In the genomic region with DNA sequence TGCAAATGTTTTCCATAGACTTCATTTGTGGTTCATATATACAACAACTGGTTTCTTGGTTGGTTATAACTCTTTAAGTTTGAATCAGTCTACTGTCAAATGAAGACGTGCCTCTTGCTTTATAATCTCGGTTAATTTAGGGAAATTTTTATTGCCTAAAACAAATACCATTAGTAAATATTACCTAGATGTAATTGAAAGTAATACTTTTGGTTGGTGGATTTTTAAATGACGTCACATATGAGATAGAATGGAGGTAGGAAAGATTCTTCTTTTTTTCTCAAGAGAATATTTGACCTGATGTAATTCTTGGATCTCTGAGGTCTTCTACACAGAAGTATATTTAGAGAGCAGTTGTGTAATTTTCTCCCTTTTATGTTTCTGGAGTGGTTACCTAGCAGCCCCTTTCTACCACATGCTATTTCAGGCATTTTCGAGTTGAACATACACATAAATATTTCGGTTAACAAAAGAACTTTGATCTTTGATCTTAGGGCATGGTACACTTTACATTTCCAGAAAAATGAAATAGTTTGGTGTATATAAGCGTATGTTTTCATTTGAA, we compare ENCODE assay signal across 8 cellular contexts. TPM values are rescaled to one million over a fixed set of nuclear protein-coding genes. Genes with fewer than 3 reads are reported as not detected.
DNase-seq lines count a peak whose midpoint lies in the region; ATAC-seq, FAIRE-seq and TF ChIP-seq lines count a peak whose summit lies in the region.

No MANE protein-coding gene starts in this region.

- H3K36me3 ChIP-seq in SK-N-SH (replicated peaks in 1 of 2; ENCODE audit: control insufficient read depth in 1 of 2, insufficient read depth in 2 of 2, low read length in 1 of 2), result peaks cover 0 to 10% of the 10 kb centered on the region in 2 experiments
- H3K36me3 ChIP-seq in K562 (ENCODE audit: control insufficient read depth, insufficient read depth, low read length), result no peaks in the 10 kb centered on the region
- H3K36me3 ChIP-seq in HepG2 (replicated peaks in 1 of 2; ENCODE audit: control insufficient read depth in 1 of 2, insufficient read depth in 2 of 2, low read length in 2 of 2), result no peaks in the 10 kb centered on the region
- H3K36me3 ChIP-seq in tibial nerve, result peaks cover 0 to 14% (median 0%) of the 10 kb centered on the region in 3 donors

- H3K27me3 ChIP-seq in SK-N-SH (ENCODE audit: insufficient read depth) (no peaks in the 10 kb centered on the region), K562 (ENCODE audit: control insufficient read depth in 2 of 2, insufficient read depth in 2 of 2, low read length in 2 of 2) (no peaks in the 10 kb centered on the region), HepG2 (ENCODE audit: control insufficient read depth in 1 of 2, insufficient read depth in 2 of 2, low read length in 2 of 2) (no peaks in the 10 kb centered on the region), tibial nerve (no peaks in the 10 kb centered on the region)

- ATAC-seq in SK-N-SH treated with all-trans-retinoic acid at 6 μM for 48 hours (no peak), K562 (peak; percentile 47), HepG2 (no peak)

- peaks cover 0 to 6% of the 10 kb centered on the region in 2 experiments; a peak in 2 of 4 replicates for H3K4me1 ChIP-seq in SK-N-SH (ENCODE audit: control insufficient read depth in 1 of 2, insufficient read depth in 2 of 2, low read depth in 1 of 2, low read length in 1 of 2)
- H3K4me1 ChIP-seq in K562 (replicated peaks in 1 of 2; ENCODE audit: control insufficient read depth in 2 of 2, insufficient read depth in 2 of 2, low read length in 2 of 2), result no peaks in the 10 kb centered on the region; a peak in 1 of 5 replicates
- H3K4me1 ChIP-seq in HepG2 (ENCODE audit: insufficient read depth, low read length), result peaks cover 19% of the 10 kb centered on the region; the same call in 1 of the 2 replicates
- H3K4me1 ChIP-seq in tibial nerve, result peaks cover 0 to 31% (median 1%) of the 10 kb centered on the region in 4 donors

- H3K4me2 ChIP-seq in SK-N-SH (peak overlapping the region; percentile 72; the same call in 1 of the 2 replicates), K562 (ENCODE audit: insufficient read depth, low read length) (peak overlapping the region; percentile 18), HepG2 (ENCODE audit: low read depth, low read length) (peak overlapping the region; percentile 21)

- TF ChIP-seq RAD21 in SK-N-SH (IDR thresholded peaks at IDR 0.05; ENCODE audit: low read length), result no peak
- TF ChIP-seq RAD21 in K562 (CRISPR knock-in tag; conservative IDR thresholded peaks at IDR 0.05 in 1 of 2, IDR thresholded peaks at IDR 0.05 in 1 of 2), result no peak
- no peak for TF ChIP-seq RAD21 in HepG2 (CRISPR knock-in tag; IDR thresholded peaks at IDR 0.05)

- POLR2A ChIA-PET in SK-N-SH (lab: Yijun Ruan, JAX) (no interaction called here), K562 (lab: Yijun Ruan, JAX) (no interaction called here), HepG2 (lab: Yijun Ruan, JAX) (no interaction called here)

- no peak for TF ChIP-seq POLR2A in H54 (IDR thresholded peaks at IDR 0.05; ENCODE audit: low read depth, low read length)
- TF ChIP-seq POLR2A in K562 (conservative IDR thresholded peaks at IDR 0.05), result no peak
- TF ChIP-seq POLR2A in HepG2 (IDR thresholded peaks at IDR 0.05; ENCODE audit: insufficient read depth in 1 of 2, low read depth in 2 of 2, low read length in 2 of 2), result no peak
- TF ChIP-seq POLR2A in tibial nerve (IDR thresholded peaks at IDR 0.05), result no peak

- TF ChIP-seq CTCF in SK-N-SH (IDR thresholded peaks at IDR 0.05) (no peak), K562 (IDR thresholded peaks at IDR 0.05 in 2 of 3, conservative IDR thresholded peaks at IDR 0.05 in 1 of 3; ENCODE audit: insufficient read depth in 2 of 3, low read depth in 1 of 3, low read length in 3 of 3) (no peak), HepG2 (CRISPR knock-in tag; IDR thresholded peaks at IDR 0.05) (no peak), tibial nerve (IDR thresholded peaks at IDR 0.05) (no peak)

- DNase-seq in SK-N-SH (no peak), H54 (ENCODE audit: insufficient read length, low spot score) (no peak), NCI-H2029 treated with DMSO at 0.1 percent for 48 hours (lab: John Stamatoyannopoulos, UW) (peak; percentile 31), K562 (ENCODE audit: extremely low read depth in 1 of 4, low spot score in 3 of 4) (peak in 1 of 4 experiments; percentile 9), HepG2 (ENCODE audit: low spot score) (peak; percentile 29), tibial nerve (ENCODE audit: low spot score in 2 of 2) (no peak), HuH-7 (ENCODE audit: low spot score) (no peak)

- intact Hi-C loops in K562 (cut with micrococcal nuclease), result loop anchor here (5.0 kb wide), 1 partner anchor 130 kb away; no protein-coding TSS in a partner anchor
- intact Hi-C loops in HepG2 (cut with micrococcal nuclease; ENCODE audit: unreplicated experiment), result loop anchor here (1.0 kb wide), 1 partner anchor 110 kb away; no protein-coding TSS in a partner anchor

- peaks cover 53% of the 10 kb centered on the region for H3K79me2 ChIP-seq in SK-N-SH (ENCODE audit: insufficient read depth)
- peaks cover 62% of the 10 kb centered on the region for H3K79me2 ChIP-seq in K562 (ENCODE audit: control insufficient read depth, insufficient read depth, low read length)
- no peaks in the 10 kb centered on the region for H3K79me2 ChIP-seq in HepG2 (ENCODE audit: insufficient read depth, low read length)

- H4K20me1 ChIP-seq in SK-N-SH (ENCODE audit: insufficient read depth) (no peaks in the 10 kb centered on the region), K562 (replicated peaks; ENCODE audit: control insufficient read depth, insufficient read depth, low read length) (no peaks in the 10 kb centered on the region), HepG2 (ENCODE audit: insufficient read depth, low read length) (no peaks in the 10 kb centered on the region)

- BruUV-seq in K562 (replicated peaks; lab: Mats Ljungman, UMichigan) (no TSS peak), HepG2 (replicated peaks; lab: Mats Ljungman, UMichigan) (no TSS peak)

- H2AFZ ChIP-seq in SK-N-SH (ENCODE audit: low read depth) (no peak overlapping the region), K562 (ENCODE audit: low read depth, low read length) (0 out of 2 replicates have a peak overlapping the region, but pooled peaks have one; percentile 0), HepG2 (ENCODE audit: low read length) (no peak overlapping the region)

- FAIRE-seq in H54 (lab: Jason Lieb, UNC) (peak; percentile 38), K562 (lab: Jason Lieb, UNC) (no peak), HepG2 (lab: Jason Lieb, UNC) (no peak)

- 83% methylated on average over 6 of the region's 6 CpGs for WGBS in SK-N-SH (ENCODE audit: low lambda C conversion rate)
- 26% methylated on average over 6 of the region's 6 CpGs for WGBS in K562 (ENCODE audit: insufficient coverage, low coverage, missing lambda C conversion rate)
- 34% methylated on average over 6 of the region's 6 CpGs for WGBS in HepG2 (ENCODE audit: low lambda C conversion rate)
- WGBS in tibial nerve, 2 donors, result 20 to 23% methylated on average over 6 of the region's 6 CpGs

- peaks cover 21% of the 10 kb centered on the region for H3F3A ChIP-seq in SK-N-SH (replicated peaks; ENCODE audit: insufficient read depth)

- no peaks in the 10 kb centered on the region for H3K9me2 ChIP-seq in SK-N-SH

- H3K9me3 ChIP-seq in SK-N-SH (no peaks in the 10 kb centered on the region), K562 (replicated peaks; ENCODE audit: control insufficient read depth, insufficient read depth, low read depth, low read length) (peaks cover 3% of the 10 kb centered on the region), HepG2 (ENCODE audit: low read length) (no peaks in the 10 kb centered on the region), tibial nerve (no peaks in the 10 kb centered on the region)

- CTCF ChIA-PET in SK-N-SH (lab: Yijun Ruan, JAX) (interaction anchor here (1.6 to 2.2 kb wide), 3 partner anchors 18 to 127 kb away, joined by 4 to 10 read pairs (median 8); no protein-coding TSS in a partner anchor), K562 (lab: Yijun Ruan, JAX; ENCODE audit: low intra/inter-chr PET ratio) (no interaction called here), HepG2 (lab: Yijun Ruan, JAX; ENCODE audit: low intra/inter-chr PET ratio, low total read pairs) (no interaction called here)

- H3K27ac ChIP-seq in SK-N-SH (ENCODE audit: low read depth in 2 of 2, low read length in 1 of 2) (no peak overlapping the region), K562 (ENCODE audit: extremely low read depth, low read depth, low read length) (peak overlapping the region; percentile 93; the same call in 2 of the 3 replicates), HepG2 (ENCODE audit: extremely low read length, insufficient read depth, low read length) (no peak overlapping the region), tibial nerve (peak overlapping the region; percentile 55 to 98 (median 94))

- no peak for TF ChIP-seq EP300 in SK-N-SH (IDR thresholded peaks at IDR 0.05; ENCODE audit: borderline replicate concordance in 1 of 2, low read depth in 1 of 2, low read length in 1 of 2)
- no peak for TF ChIP-seq EP300 in K562 (IDR thresholded peaks at IDR 0.05; ENCODE audit: low read length)
- no peak for TF ChIP-seq EP300 in HepG2 (IDR thresholded peaks at IDR 0.05; ENCODE audit: low read depth in 2 of 2, low read length in 2 of 2)
- TF ChIP-seq EP300 in HepG2 (CRISPR knock-in tag; IDR thresholded peaks at IDR 0.05; ENCODE audit: borderline replicate concordance), result no peak
- TF ChIP-seq EP300 in tibial nerve (IDR thresholded peaks at IDR 0.05), result no peak

- H3K4me3 ChIP-seq in SK-N-SH (ENCODE audit: low read depth in 2 of 2, low read length in 1 of 2) (peak overlapping the region in 1 of 2 experiments; percentile 91; a peak in 2 of 4 replicates), K562 (peak overlapping the region; percentile 41), HepG2 (replicated peaks in 1 of 3; ENCODE audit: insufficient read depth in 1 of 3, low read depth in 2 of 3, low read length in 3 of 3) (no peak overlapping the region; a peak in 1 of 6 replicates), tibial nerve (peak overlapping the region; percentile 50 to 81 (median 74))

- in situ Hi-C loops in K562 (cut with MboI) (loop anchor here (10.0 kb wide), 1 partner anchor 112 kb away; no protein-coding TSS in a partner anchor), HepG2 (cut with HindIII; ENCODE audit: extremely low pct_ligation_motif_present, low pct_unique_long_range_greater_than_20kb) (no loop called here)

- no peaks in the 10 kb centered on the region for H3K9me1 ChIP-seq in K562 (ENCODE audit: control insufficient read depth, insufficient read depth, low read length)

- H3K9ac ChIP-seq in SK-N-SH (no peak overlapping the region), K562 (ENCODE audit: insufficient read depth in 1 of 2, low read depth in 2 of 2, low read length in 2 of 2) (peak overlapping the region in 1 of 2 experiments; percentile 76; a peak in 2 of 4 replicates), HepG2 (ENCODE audit: insufficient read depth, low read depth, low read length) (no peak overlapping the region)

RNA-seq across cellular contexts. Expression of a gene that starts 1.7 kb away (rescaled TPM):
- polyA plus RNA-seq in SK-N-SH (2012; rRNA removed), result 2.8 and 3.4 TPM in 2 replicates
- polyA plus RNA-seq in SK-N-SH (2012; cell fraction: cytosol; rRNA removed), result 3.1 and 3.9 TPM in 2 replicates
- polyA plus RNA-seq in SK-N-SH (2012; cell fraction: nucleus; rRNA removed), result 3.8 and 5.2 TPM in 2 replicates
- 14.3 and 114 TPM in 2 replicates for total RNA-seq in K562 (2011; cell fraction: chromatin; rRNA removed; ENCODE audit: low replicate concordance)
- total RNA-seq in K562 (2011; cell fraction: nucleolus; rRNA removed), result 6.0 and 11.7 TPM in 2 replicates
- 26.8 and 42.1 TPM in 2 replicates for total RNA-seq in K562 (2011; cell fraction: nucleoplasm; rRNA removed)
- total RNA-seq in K562 (2014; rRNA removed), result 9.7 and 11.0 TPM in 2 replicates
- 21.1 and 22.2 TPM in 2 replicates for total RNA-seq in K562 (2014; rRNA removed; fragmentation: Illumina TruSeq; extraction: Trizol)
- 19.6 and 19.9 TPM in 2 replicates for total RNA-seq in K562 (2015; rRNA removed; fragmentation: Illumina TruSeq; extraction: Trizol)
- 27.1 and 28.0 TPM in 2 replicates for total RNA-seq in K562 (2021)
- polyA plus RNA-seq in K562 (2011; rRNA removed), result 4.2 and 8.4 TPM in 2 replicates
- polyA plus RNA-seq in K562 (2011; cell fraction: cytosol; rRNA removed), result 4.6 and 6.6 TPM in 2 replicates
- 11.4 and 12.4 TPM in 2 replicates for polyA plus RNA-seq in K562 (2011; cell fraction: nucleus; rRNA removed)
- polyA plus RNA-seq in K562 (2012), result 7.3 and 12.0 TPM in 2 replicates
- polyA plus RNA-seq in K562 (2014; fragmentation: Illumina TruSeq; extraction: Trizol), result 11.7 and 13.7 TPM in 2 replicates
- polyA plus RNA-seq in K562 (2014; fragmentation: Nextera tagmentation; extraction: Ambion mirVana), result 1 to 10 TPM; 2.8 to 3.5 TPM
- polyA plus RNA-seq in K562 (2014; rRNA removed), result 6.0 and 7.0 TPM in 2 replicates
- 22.9 and 34.8 TPM in 2 replicates for polyA minus RNA-seq in K562 (2011; rRNA and poly(A)+ RNA removed)
- polyA minus RNA-seq in K562 (2011; cell fraction: cytosol; rRNA and poly(A)+ RNA removed), result 14.7 and 15.1 TPM in 2 replicates
- 13.7 and 25.0 TPM in 2 replicates for polyA minus RNA-seq in K562 (2011; cell fraction: nucleus; rRNA and poly(A)+ RNA removed)
- total RNA-seq in HepG2 (2016; rRNA removed; fragmentation: Illumina TruSeq; extraction: Trizol), result 11.8 and 15.2 TPM in 2 replicates
- total RNA-seq in HepG2 (2016; cell fraction: cytosol; rRNA removed; fragmentation: Illumina TruSeq; extraction: Trizol; ENCODE audit: low read depth), result 13.2 and 15.0 TPM in 2 replicates
- total RNA-seq in HepG2 (2016; cell fraction: insoluble cytoplasmic fraction; rRNA removed; fragmentation: Illumina TruSeq; extraction: Trizol), result 7.3 and 14.4 TPM in 2 replicates
- total RNA-seq in HepG2 (2016; cell fraction: membrane; rRNA removed; fragmentation: Illumina TruSeq; extraction: Trizol), result 15.8 and 17.6 TPM in 2 replicates
- total RNA-seq in HepG2 (2016; cell fraction: nucleus; rRNA removed; fragmentation: Illumina TruSeq; extraction: Trizol), result 12.9 and 14.6 TPM in 2 replicates
- 1.5 and 1.8 TPM in 2 replicates for polyA plus RNA-seq in HepG2 (2011; rRNA removed)
- polyA plus RNA-seq in HepG2 (2011; cell fraction: cytosol; rRNA removed), result 0.78 and 0.96 TPM in 2 replicates
- polyA plus RNA-seq in HepG2 (2011; cell fraction: nucleus; rRNA removed), result 1.6 and 1.9 TPM in 2 replicates
- 1.4 and 4.3 TPM in 2 replicates for polyA plus RNA-seq in HepG2 (2012)
- 0.19 and 0.22 TPM in 2 replicates for polyA plus RNA-seq in HepG2 (2016; cell fraction: cytosol; fragmentation: Illumina TruSeq; extraction: Trizol; ENCODE audit: low read depth)
- polyA plus RNA-seq in HepG2 (2016; cell fraction: insoluble cytoplasmic fraction; fragmentation: Illumina TruSeq; extraction: Trizol; ENCODE audit: low read depth), result 5.7 and 6.5 TPM in 2 replicates
- 0.56 and 0.68 TPM in 2 replicates for polyA plus RNA-seq in HepG2 (2016; cell fraction: membrane; fragmentation: Illumina TruSeq; extraction: Trizol; ENCODE audit: low read depth)
- 3.9 and 4.7 TPM in 2 replicates for polyA plus RNA-seq in HepG2 (2016; cell fraction: nucleus; fragmentation: Illumina TruSeq; extraction: Trizol; ENCODE audit: insufficient read depth, low read depth)
- polyA minus RNA-seq in HepG2 (2011; rRNA and poly(A)+ RNA removed; ENCODE audit: low replicate concordance), result 12.7 and 41.4 TPM in 2 replicates
- polyA minus RNA-seq in HepG2 (2011; cell fraction: cytosol; rRNA and poly(A)+ RNA removed), result 4.7 TPM in 2 replicates
- polyA minus RNA-seq in HepG2 (2011; cell fraction: nucleus; rRNA and poly(A)+ RNA removed), result 15.3 and 17.4 TPM in 2 replicates
- total RNA-seq in tibial nerve, result 10 to 100 TPM; 35.5 to 63.4 (median 48.2) TPM

Comparison
In these comparisons a context has a peak if more than half of its experiments do, and no peak if none do; other contexts are left out.
1. DNase-seq: peak in NCI-H2029 treated with DMSO at 0.1 percent for 48 hours (single experiment) and HepG2 (single experiment); none in SK-N-SH (single experiment), H54 (single experiment), tibial nerve (0 of 2) and HuH-7 (single experiment).
2. H3K27ac ChIP-seq: peak in K562 (single experiment) and tibial nerve (4 of 4); none in SK-N-SH (0 of 2) and HepG2 (single experiment).
3. H3K4me2 ChIP-seq: peak in every context shown above with its lines; median percentile 72 in SK-N-SH; 21 in HepG2; 18 in K562.
4. H3K4me3 ChIP-seq: peak in K562 (single experiment) and tibial nerve (4 of 4); none in HepG2 (0 of 3).